12 cellular contexts compared by ENCODE assay signal in the genomic region with DNA sequence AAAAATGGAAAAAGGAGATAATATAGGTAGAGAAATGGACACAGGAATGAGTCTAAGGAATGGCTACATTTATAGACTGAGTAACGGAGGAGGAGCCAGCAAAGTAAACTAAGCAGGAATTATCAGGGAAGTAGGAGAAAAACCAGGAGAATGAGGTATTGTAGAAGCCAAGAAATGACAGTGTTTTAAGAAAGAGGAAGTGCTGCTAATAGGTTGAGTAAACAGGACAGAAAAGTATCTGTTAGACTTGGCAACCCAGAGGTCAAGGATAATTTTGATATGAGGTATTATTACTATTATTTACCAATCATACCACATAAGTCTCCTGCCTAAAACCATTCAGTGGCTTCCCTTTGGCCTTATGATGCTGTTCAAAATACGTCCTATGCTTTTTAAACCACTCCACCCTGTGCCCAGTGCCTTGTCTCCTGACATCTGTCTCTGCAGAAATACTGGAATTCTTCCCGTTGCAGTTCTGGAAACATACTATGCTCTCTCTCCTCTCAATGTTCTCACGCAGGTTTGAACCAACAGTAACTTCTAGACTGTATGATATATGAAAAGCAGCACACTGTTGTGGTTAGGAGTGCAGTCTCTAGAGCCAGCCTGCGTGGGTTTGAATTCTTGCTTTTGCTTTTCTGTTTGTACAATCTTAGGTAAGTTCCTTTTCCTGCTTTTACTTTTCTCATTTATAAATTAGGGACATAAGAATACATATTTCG. TPM values are rescaled to one million over a fixed set of nuclear protein-coding genes. Genes with fewer than 3 reads are reported as not detected.
A peak's percentile ranks its signal among the peaks of the same experiment; 100 is the strongest.
DNase-seq lines count a peak whose midpoint lies in the region; ATAC-seq and TF ChIP-seq lines count a peak whose summit lies in the region.
"Had no signal": no experiment of that assay in that cellular context is flagged by ENCODE, and none has a peak within 500 bp of the region (broad histone marks: within the 10 kb centered on the region; RNA-seq: fewer than 3 reads in every experiment).

No MANE protein-coding gene starts in this region.

- no peak for TF ChIP-seq CTCF in GM10248 (IDR thresholded peaks at IDR 0.05; ENCODE audit: control extremely low read depth, extremely low read depth, low read depth, missing control alignments)

- POLR2A ChIA-PET in GM10248 (lab: Yijun Ruan, JAX): no interaction called here

- H3K9me3 ChIP-seq in MG63: no peaks in the 10 kb centered on the region
- H3K9me3 ChIP-seq: BLaER1 had no signal

- H3K4me3 ChIP-seq in MG63: no peak overlapping the region
- H3K4me3 ChIP-seq: BLaER1 had no signal

- no peaks in the 10 kb centered on the region for H3K27me3 ChIP-seq in MG63
- H3K27me3 ChIP-seq: BLaER1 had no signal

- no peaks in the 10 kb centered on the region for H3K36me3 ChIP-seq in MG63
- H3K36me3 ChIP-seq: BLaER1 had no signal

- ATAC-seq in GM19452 (IDR thresholded peaks at IDR 0.05; ENCODE audit: unreplicated experiment): peak; percentile 56
- peak; percentile 82 for ATAC-seq in HG03025 (IDR thresholded peaks at IDR 0.05; ENCODE audit: low FRiP score, unreplicated experiment)

- CTCF ChIA-PET in GM10248 (lab: Yijun Ruan, JAX): interaction anchor here (1.9 kb wide), 1 partner anchor 14 kb away, joined by 4 read pairs; no protein-coding TSS in a partner anchor

- DNase-seq in GM10248 (ENCODE audit: extremely low spot score) (peak; percentile 43), OCI-M1 (lab: John Stamatoyannopoulos, UW) (peak; percentile 51), MG63 (no peak), NCI-H1048 (lab: John Stamatoyannopoulos, UW) (no peak)
- no peak for DNase-seq in activated naive CD4-positive, alpha-beta T cell (lab: John Stamatoyannopoulos, UW)
- DNase-seq in stimulated activated CD8-positive, alpha-beta memory T cell treated with anti-CD3 and anti-CD28 coated beads, Interleukin-4, amount 100 ng/mL, for 48 hours: no peak
- DNase-seq: NCI-H1694 treated with DMSO at 0.1 percent for 48 hours, occipital lobe, T-helper 1 cell had no signal

RNA-seq across cellular contexts. Expression of a gene that starts 24.6 kb away (rescaled TPM):
- 242 and 562 TPM in 2 replicates for total RNA-seq in MG63 (2014; rRNA removed; shearing (Covaris generic); ENCODE audit: low replicate concordance)

Comparison
In these comparisons a context has a peak if more than half of its experiments do, and no peak if none do; other contexts are left out.
1. DNase-seq: peak in GM10248 (single experiment) and OCI-M1 (single experiment); none in activated naive CD4-positive, alpha-beta T cell (0 of 4), MG63 (single experiment), stimulated activated CD8-positive, alpha-beta memory T cell treated with anti-CD3 and anti-CD28 coated beads, Interleukin-4, amount 100 ng/mL, for 48 hours (single experiment) and NCI-H1048 (single experiment).